In the genomic region with DNA sequence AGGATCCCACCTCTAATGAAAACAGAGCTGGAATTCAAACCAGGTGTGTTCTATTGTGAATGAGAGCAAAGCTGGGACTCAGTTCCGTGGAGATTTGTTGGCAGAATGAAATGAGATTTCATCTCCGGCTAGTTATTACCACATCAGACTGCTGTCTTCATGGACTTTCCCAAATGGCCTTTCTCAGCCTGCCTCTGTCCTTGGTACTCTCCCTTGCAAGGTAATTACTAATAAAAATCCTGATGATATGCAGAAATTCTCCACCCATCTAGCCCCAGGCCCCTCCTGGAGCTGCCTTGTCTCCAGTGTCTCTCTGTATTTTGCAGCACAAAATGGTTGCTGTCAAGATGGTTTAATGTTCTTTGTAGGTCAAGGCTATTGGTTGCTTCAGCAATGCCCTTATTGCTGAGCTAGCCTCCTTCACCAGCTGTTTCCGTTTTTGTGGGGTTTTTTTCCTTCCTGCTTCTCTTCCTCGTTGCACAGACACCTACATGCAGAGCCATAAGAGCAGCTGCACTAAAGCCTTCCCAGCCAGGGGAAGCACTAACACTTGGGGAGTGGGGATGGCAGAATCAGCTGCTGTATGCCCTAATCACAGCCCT, we compare ENCODE assay signal across 22 cellular contexts.
DNase-seq lines count a peak whose midpoint lies in the region; ATAC-seq and TF ChIP-seq lines count a peak whose summit lies in the region.
"Had no signal": no experiment of that assay in that cellular context is flagged by ENCODE, and none has a peak within 500 bp of the region (broad histone marks: within the 10 kb centered on the region; RNA-seq: fewer than 3 reads in every experiment).

No MANE protein-coding gene starts in this region.

- H3K4me3 ChIP-seq in BLaER1 = no peak overlapping the region
- H3K4me3 ChIP-seq in GM23338 = no peak overlapping the region
- H3K4me3 ChIP-seq in NB4 (ENCODE audit: low read depth, low read length) = no peak overlapping the region
- H3K4me3 ChIP-seq: PC-9, SK-N-MC had no signal

- no peak overlapping the region for H3K9ac ChIP-seq in BLaER1

- peak overlapping the region; percentile 52 for H3K27ac ChIP-seq in BLaER1
- no peak overlapping the region for H3K27ac ChIP-seq in GM23338 (ENCODE audit: low read depth)
- H3K27ac ChIP-seq: PC-9, SK-N-MC had no signal

- peaks cover 9% of the 10 kb centered on the region for H3K27me3 Mint-ChIP-seq in GM23338 (ENCODE audit: insufficient read depth, low read depth, poor library complexity)

- peaks cover 56% of the 10 kb centered on the region for H3K4me1 Mint-ChIP-seq in GM23338

- no peak for DNase-seq in GM23338 (ENCODE audit: low spot score)
- peak; percentile 25 for DNase-seq in NB4 (ENCODE audit: low read depth)
- DNase-seq in UCSD-AML1 (lab: John Stamatoyannopoulos, UW; ENCODE audit: unreplicated experiment) = peak; percentile 23
- no peak for DNase-seq in DMS153 treated with DMSO at 0.1 percent for 48 hours (lab: John Stamatoyannopoulos, UW; ENCODE audit: unreplicated experiment)
- DNase-seq in GOT3 (lab: John Stamatoyannopoulos, UW) = no peak
- DNase-seq in NCI-H345 (lab: John Stamatoyannopoulos, UW) = no peak
- no peak for DNase-seq in stimulated activated CD8-positive, alpha-beta memory T cell treated with anti-CD3 and anti-CD28 coated beads, Interleukin-4, amount 100 ng/mL, for 48 hours
- DNase-seq: CD4-positive, alpha-beta memory T cell; COR-L47; H9; HFFc6; KG1; MM.1S; NCI-H1694; NCI-H2081; NCI-H226; NCI-H510A treated with DMSO at 0.1 percent for 48 hours; NCI-H748 treated with DMSO at 0.1 percent for 48 hours; PC-9; SIG-M5 had no signal

- H3K36me3 ChIP-seq in BLaER1 (no peaks in the 10 kb centered on the region), GM23338 (ENCODE audit: insufficient read depth) (no peaks in the 10 kb centered on the region)

- peaks cover 2% of the 10 kb centered on the region; the same call in 1 of the 2 replicates for H3K9me2 ChIP-seq in GM23338 (ENCODE audit: insufficient read depth)

- H2AFZ ChIP-seq in GM23338 = no peak overlapping the region
- H2AFZ ChIP-seq: PC-9 had no signal

- no peak for TF ChIP-seq POLR2A in NB4 (IDR thresholded peaks at IDR 0.05; ENCODE audit: extremely low read depth, insufficient read length)

- no peaks in the 10 kb centered on the region for H4K20me1 ChIP-seq in BLaER1
- no peaks in the 10 kb centered on the region for H4K20me1 ChIP-seq in GM23338 (replicated peaks; ENCODE audit: insufficient read depth)

- H3K27ac Mint-ChIP-seq in GM23338 = no peak overlapping the region
- H3K27ac Mint-ChIP-seq: CD4-positive, alpha-beta memory T cell; H9; HFFc6 had no signal

- H3K79me2 ChIP-seq in GM23338 (replicated peaks; ENCODE audit: insufficient read depth) = no peaks in the 10 kb centered on the region

- no peaks in the 10 kb centered on the region for H3F3A ChIP-seq in GM23338 (replicated peaks; ENCODE audit: low read depth)

- H3K9me3 ChIP-seq in BLaER1 = no peaks in the 10 kb centered on the region

- peaks cover 18% of the 10 kb centered on the region for H3K4me1 ChIP-seq in BLaER1
- H3K4me1 ChIP-seq in GM23338 (ENCODE audit: insufficient read depth) = peaks cover 58% of the 10 kb centered on the region

- H3K27me3 ChIP-seq in BLaER1 (no peaks in the 10 kb centered on the region), GM23338 (ENCODE audit: insufficient read depth) (no peaks in the 10 kb centered on the region)

- H3K36me3 Mint-ChIP-seq in GM23338 (ENCODE audit: low read depth) = no peaks in the 10 kb centered on the region
- H3K36me3 Mint-ChIP-seq: CD4-positive, alpha-beta memory T cell had no signal

- no peaks in the 10 kb centered on the region; the same call in 2 of the 3 replicates for H3K9me3 Mint-ChIP-seq in GM23338
- H3K9me3 Mint-ChIP-seq: CD4-positive, alpha-beta memory T cell; H9 had no signal

- TF ChIP-seq CTCF in GM23338 (conservative IDR thresholded peaks at IDR 0.05; ENCODE audit: low read depth in 2 of 2) (no peak), NB4 (IDR thresholded peaks at IDR 0.05; ENCODE audit: low read depth, low read length) (no peak)

- H3K4me2 ChIP-seq in BLaER1 (peak overlapping the region; percentile 62), GM23338 (0 out of 2 replicates have a peak overlapping the region, but pooled peaks have one; percentile 45)
- H3K4me2 ChIP-seq: PC-9 had no signal

- no peak overlapping the region for H3K4me3 Mint-ChIP-seq in GM23338
- H3K4me3 Mint-ChIP-seq: H9, HFFc6 had no signal

- no peak for ATAC-seq in GM23338

TF ChIP-seq in GM23338, 12 proteins besides CTCF, POLR2A, EP300 and RAD21:
- TF ChIP-seq NANOG (IDR thresholded peaks at IDR 0.05; ENCODE audit: borderline replicate concordance) = no peak
- peak; percentile 59 for TF ChIP-seq REST (IDR thresholded peaks at IDR 0.05; ENCODE audit: unreplicated experiment)
TF ChIP-seq in GM23338: peak in this region for 1.

Comparison
In these comparisons a context has a peak if more than half of its experiments do, and no peak if none do; other contexts are left out.
1. DNase-seq: peak in NB4 (single experiment) and UCSD-AML1 (single experiment); none in GM23338 (single experiment), DMS153 treated with DMSO at 0.1 percent for 48 hours (single experiment), GOT3 (single experiment), NCI-H345 (single experiment) and stimulated activated CD8-positive, alpha-beta memory T cell treated with anti-CD3 and anti-CD28 coated beads, Interleukin-4, amount 100 ng/mL, for 48 hours (single experiment).